In genomic region chr11:102322560-102322959, GRCh38 we compare ENCODE assay signal across 14 cellular contexts. TPM values are rescaled to one million over a fixed set of nuclear protein-coding genes. Genes with fewer than 3 reads are reported as not detected.
DNase-seq lines count a peak whose midpoint lies in the region; ATAC-seq and TF ChIP-seq lines count a peak whose summit lies in the region.
"Had no signal": no experiment of that assay in that cellular context is flagged by ENCODE, and none has a peak within 500 bp of the region (broad histone marks: within the 10 kb centered on the region; RNA-seq: fewer than 3 reads in every experiment).

No MANE protein-coding gene starts in this region.

- TF ChIP-seq RAD21 in IMR-90 (IDR thresholded peaks at IDR 0.05; ENCODE audit: low read length): no peak

- H3K4me3 ChIP-seq in IMR-90 (ENCODE audit: insufficient read depth, low read depth, low read length): no peak overlapping the region
- no peak overlapping the region for H3K4me3 ChIP-seq in prostate gland

- H3K4me1 Mint-ChIP-seq in activated CD8-positive, alpha-beta memory T cell treated with anti-CD3 and anti-CD28 coated beads, Interleukin-2, amount 10 ng/mL, durations not matched to agents 7 days and 5 days: peaks cover 59% of the 10 kb centered on the region
- H3K4me1 Mint-ChIP-seq in activated CD4-positive, alpha-beta memory T cell treated with anti-CD3 and anti-CD28 coated beads for 36 hours (ENCODE audit: low read depth): peaks cover 48% of the 10 kb centered on the region
- peaks cover 42 to 48% of the 10 kb centered on the region in 2 donors for H3K4me1 Mint-ChIP-seq in natural killer cell treated with Interleukin-12 subunit alpha and Interleukin-12 subunit beta and Interleukin-15 and Interleukin-18, amount 100 ng/mL, for 72 hours (ENCODE audit: low read depth in 2 of 2)

- H2BK15ac ChIP-seq in IMR-90 (ENCODE audit: low read depth, low read length): no peak overlapping the region

- H3K23ac ChIP-seq in IMR-90 (ENCODE audit: low read depth, low read length): no peak overlapping the region

- H4K8ac ChIP-seq in IMR-90 (ENCODE audit: low read depth in 2 of 2, low read length in 2 of 2): peak overlapping the region in 1 of 2 experiments; percentile 81; a peak in 2 of 4 replicates

- H2AK5ac ChIP-seq in IMR-90 (ENCODE audit: low read depth, low read length): no peak overlapping the region

- H4K5ac ChIP-seq in IMR-90 (ENCODE audit: low read depth, low read length): no peak overlapping the region

- peaks cover 7% of the 10 kb centered on the region; the same call in 1 of the 2 replicates for H3K9me1 ChIP-seq in IMR-90 (ENCODE audit: insufficient read depth, low read length)

- CTCF ChIA-PET in activated CD8-positive, alpha-beta memory T cell treated with anti-CD3 and anti-CD28 coated beads, Interleukin-2, amount 10 ng/mL, durations not matched to agents 7 days and 5 days (lab: Charles Lee): interaction anchor here (0.9 to 5.4 kb wide), 2 partner anchors 28 to 31 kb away, joined by 3 to 65 read pairs; no protein-coding TSS in a partner anchor
- CTCF ChIA-PET in IMR-90 (lab: Yijun Ruan, JAX): no interaction called here
- CTCF ChIA-PET in activated CD4-positive, alpha-beta memory T cell treated with anti-CD3 and anti-CD28 coated beads for 36 hours (lab: Charles Lee): interaction anchor here (5.0 to 13.3 kb wide), 2 partner anchors 19 to 31 kb away, joined by 52 to 288 read pairs; no protein-coding TSS in a partner anchor

- H3K9me3 ChIP-seq in IMR-90 (ENCODE audit: control insufficient read depth, insufficient read depth, low read length): no peaks in the 10 kb centered on the region
- H3K9me3 ChIP-seq in prostate gland: no peaks in the 10 kb centered on the region

- no peak overlapping the region for H3K4me2 ChIP-seq in IMR-90 (ENCODE audit: low read depth, low read length)

- no peak overlapping the region for H3K4ac ChIP-seq in IMR-90 (ENCODE audit: low read depth, low read length)

- intact Hi-C loops in IMR-90 (cut with micrococcal nuclease): no loop called here
- intact Hi-C loops in activated CD4-positive, alpha-beta memory T cell treated with anti-CD3 and anti-CD28 coated beads for 36 hours (cut with micrococcal nuclease): loop anchor here (10.0 kb wide), 1 partner anchor 408 kb away; the partner anchor contains the start of genes ANGPTL5 and CEP126
- intact Hi-C loops in prostate gland (cut with DNase I): loop anchor here (10.0 kb wide), 1 partner anchor 458 kb away; no protein-coding TSS in a partner anchor

- H2AK9ac ChIP-seq in IMR-90 (replicated peaks; ENCODE audit: low read depth, low read length, poor library complexity): no peak overlapping the region

- in situ Hi-C loops in IMR-90 (cut with MboI; ENCODE audit: low sequenced_read_pairs): no loop called here

- TF ChIP-seq POLR2A in IMR-90 (IDR thresholded peaks at IDR 0.05; ENCODE audit: low read depth, low read length): no peak
- TF ChIP-seq POLR2A in prostate gland (IDR thresholded peaks at IDR 0.05): no peak

- TF ChIP-seq CTCF in IMR-90 (conservative IDR thresholded peaks at IDR 0.05; ENCODE audit: low read depth, low read length) (no peak), prostate gland (IDR thresholded peaks at IDR 0.05) (no peak)

- H3K27ac ChIP-seq in IMR-90 (ENCODE audit: insufficient read depth, low read length) (no peak overlapping the region), prostate gland (no peak overlapping the region)
- H3K27ac ChIP-seq: foreskin keratinocyte had no signal

- no peaks in the 10 kb centered on the region for H3K36me3 ChIP-seq in IMR-90 (ENCODE audit: control insufficient read depth, insufficient read depth, low read length)
- H3K36me3 ChIP-seq in prostate gland: no peaks in the 10 kb centered on the region

- no peaks in the 10 kb centered on the region for H3K27me3 Mint-ChIP-seq in activated CD8-positive, alpha-beta memory T cell treated with anti-CD3 and anti-CD28 coated beads, Interleukin-2, amount 10 ng/mL, durations not matched to agents 7 days and 5 days
- no peaks in the 10 kb centered on the region for H3K27me3 Mint-ChIP-seq in activated CD4-positive, alpha-beta memory T cell treated with anti-CD3 and anti-CD28 coated beads for 36 hours
- no peaks in the 10 kb centered on the region for H3K27me3 Mint-ChIP-seq in natural killer cell treated with Interleukin-12 subunit alpha and Interleukin-12 subunit beta and Interleukin-15 and Interleukin-18, amount 100 ng/mL, for 72 hours

- H2AFZ ChIP-seq in IMR-90 (replicated peaks; ENCODE audit: low read length, poor library complexity): no peak overlapping the region

- no peak overlapping the region for H3K18ac ChIP-seq in IMR-90 (ENCODE audit: low read depth, low read length)

- WGBS in IMR-90 (ENCODE audit: extremely low coverage in 2 of 2, insufficient read length in 1 of 2), 2 experiments: no CpG with 5 or more reads among the region's 2 CpGs
- 66% methylated on average over 2 of the region's 2 CpGs for WGBS in prostate gland

- peak overlapping the region; percentile 78 for H2BK5ac ChIP-seq in IMR-90 (ENCODE audit: low read depth, low read length, poor library complexity, severe bottlenecking)

- H3K27me3 ChIP-seq in IMR-90 (ENCODE audit: control insufficient read depth, insufficient read depth, low read length) (no peaks in the 10 kb centered on the region), prostate gland (replicated peaks; ENCODE audit: insufficient read depth) (no peaks in the 10 kb centered on the region)
- H3K27me3 ChIP-seq: foreskin keratinocyte had no signal

- no peak overlapping the region for H4K91ac ChIP-seq in IMR-90 (ENCODE audit: insufficient read depth, low read depth, low read length)

- no peak overlapping the region for H3K14ac ChIP-seq in IMR-90 (replicated peaks; ENCODE audit: low read depth, low read length)

- POLR2A ChIA-PET in IMR-90 (lab: Charles Lee; ENCODE audit: unreplicated experiment): no interaction called here
- POLR2A ChIA-PET in activated CD4-positive, alpha-beta memory T cell treated with anti-CD3 and anti-CD28 coated beads for 36 hours (lab: Charles Lee): no interaction called here

- no peaks in the 10 kb centered on the region for H3K9me3 Mint-ChIP-seq in activated CD8-positive, alpha-beta memory T cell treated with anti-CD3 and anti-CD28 coated beads, Interleukin-2, amount 10 ng/mL, durations not matched to agents 7 days and 5 days (ENCODE audit: low read depth)
- H3K9me3 Mint-ChIP-seq in activated CD4-positive, alpha-beta memory T cell treated with anti-CD3 and anti-CD28 coated beads for 36 hours: no peaks in the 10 kb centered on the region
- peaks cover 3% of the 10 kb centered on the region for H3K9me3 Mint-ChIP-seq in natural killer cell treated with Interleukin-12 subunit alpha and Interleukin-12 subunit beta and Interleukin-15 and Interleukin-18, amount 100 ng/mL, for 72 hours

- ATAC-seq in activated CD8-positive, alpha-beta memory T cell treated with anti-CD3 and anti-CD28 coated beads, Interleukin-2, amount 10 ng/mL, durations not matched to agents 7 days and 5 days: no peak
- ATAC-seq in IMR-90 (ENCODE audit: low read depth): no peak
- no peak for ATAC-seq in natural killer cell treated with Interleukin-12 subunit alpha and Interleukin-12 subunit beta and Interleukin-15 and Interleukin-18, amount 100 ng/mL, for 72 hours
- ATAC-seq in HG03095 (IDR thresholded peaks at IDR 0.05; ENCODE audit: unreplicated experiment): no peak
- ATAC-seq: foreskin keratinocyte had no signal

- H3K27ac Mint-ChIP-seq in activated CD8-positive, alpha-beta memory T cell treated with anti-CD3 and anti-CD28 coated beads, Interleukin-2, amount 10 ng/mL, durations not matched to agents 7 days and 5 days: peak overlapping the region; percentile 94
- peak overlapping the region; percentile 92 for H3K27ac Mint-ChIP-seq in activated CD4-positive, alpha-beta memory T cell treated with anti-CD3 and anti-CD28 coated beads for 36 hours
- peak overlapping the region; percentile 68 to 91 for H3K27ac Mint-ChIP-seq in natural killer cell treated with Interleukin-12 subunit alpha and Interleukin-12 subunit beta and Interleukin-15 and Interleukin-18, amount 100 ng/mL, for 72 hours

- H3K4me1 ChIP-seq in IMR-90 (ENCODE audit: control insufficient read depth, insufficient read depth, low read length) (peaks cover 1% of the 10 kb centered on the region; the same call in 1 of the 2 replicates), prostate gland (replicated peaks) (no peaks in the 10 kb centered on the region)

- H2BK20ac ChIP-seq in IMR-90 (ENCODE audit: low read depth, low read length): 0 out of 2 replicates have a peak overlapping the region, but pooled peaks have one; percentile 57

- H3K36me3 Mint-ChIP-seq in activated CD8-positive, alpha-beta memory T cell treated with anti-CD3 and anti-CD28 coated beads, Interleukin-2, amount 10 ng/mL, durations not matched to agents 7 days and 5 days: peaks cover 68% of the 10 kb centered on the region
- H3K36me3 Mint-ChIP-seq in activated CD4-positive, alpha-beta memory T cell treated with anti-CD3 and anti-CD28 coated beads for 36 hours: peaks cover 70% of the 10 kb centered on the region
- H3K36me3 Mint-ChIP-seq in natural killer cell treated with Interleukin-12 subunit alpha and Interleukin-12 subunit beta and Interleukin-15 and Interleukin-18, amount 100 ng/mL, for 72 hours: peaks cover 43% of the 10 kb centered on the region

- peak overlapping the region; percentile 81 for H3K4me3 Mint-ChIP-seq in activated CD8-positive, alpha-beta memory T cell treated with anti-CD3 and anti-CD28 coated beads, Interleukin-2, amount 10 ng/mL, durations not matched to agents 7 days and 5 days
- peak overlapping the region; percentile 65 for H3K4me3 Mint-ChIP-seq in activated CD4-positive, alpha-beta memory T cell treated with anti-CD3 and anti-CD28 coated beads for 36 hours
- peak overlapping the region; percentile 72 for H3K4me3 Mint-ChIP-seq in natural killer cell treated with Interleukin-12 subunit alpha and Interleukin-12 subunit beta and Interleukin-15 and Interleukin-18, amount 100 ng/mL, for 72 hours

- H3K9ac ChIP-seq in IMR-90 (ENCODE audit: low read depth, low read length): no peak overlapping the region

- DNase-seq in activated CD8-positive, alpha-beta memory T cell treated with anti-CD3 and anti-CD28 coated beads, Interleukin-2, amount 10 ng/mL, durations not matched to agents 7 days and 5 days: no peak
- no peak for DNase-seq in activated CD8-positive, alpha-beta memory T cell treated with anti-CD3 and anti-CD28 coated beads for 24 hours
- no peak for DNase-seq in IMR-90
- no peak for DNase-seq in activated CD4-positive, alpha-beta memory T cell treated with anti-CD3 and anti-CD28 coated beads for 36 hours
- no peak for DNase-seq in natural killer cell treated with Interleukin-12 subunit alpha and Interleukin-12 subunit beta and Interleukin-15 and Interleukin-18, amount 100 ng/mL, for 72 hours (ENCODE audit: low spot score)
- no peak for DNase-seq in prostate gland (ENCODE audit: low spot score)
- DNase-seq in DMS53 treated with DMSO at 0.1 percent for 48 hours (lab: John Stamatoyannopoulos, UW; ENCODE audit: unreplicated experiment): no peak
- DNase-seq: foreskin keratinocyte; NCI-H2029 treated with DMSO at 0.1 percent for 48 hours; NCI-H774; SHP77; stimulated activated CD4-positive, alpha-beta T cell treated with anti-CD3 and anti-CD28 coated beads, Interleukin-12 subunit alpha, Interleukin-12 subunit beta, amount 100 ng/mL, for 4 hours; trophoblast cell had no signal

- BruUV-seq in IMR-90 (replicated peaks; lab: Mats Ljungman, UMichigan): no TSS peak

- no peak overlapping the region for H3K56ac ChIP-seq in IMR-90 (ENCODE audit: extremely low read depth, insufficient read depth, low read length)

- peaks cover 0 to 23% of the 10 kb centered on the region in 2 experiments; a peak in 2 of 4 replicates for H3K79me1 ChIP-seq in IMR-90 (ENCODE audit: low read depth in 1 of 2, low read length in 2 of 2)

- H4K20me1 ChIP-seq in IMR-90 (ENCODE audit: insufficient read depth, low read length): no peaks in the 10 kb centered on the region

- dilution Hi-C loops in IMR-90 (cut with HindIII; ENCODE audit: low sequenced_read_pairs, unreplicated experiment): no loop called here

- H2BK120ac ChIP-seq in IMR-90 (ENCODE audit: low read depth, low read length): peak overlapping the region; percentile 59; the same call in 1 of the 2 replicates

RNA-seq across cellular contexts. Expression of gene BIRC3, which starts 5.3 kb away (rescaled TPM):
- 100 to 1,000 TPM in 1 of 2 experiments, 10 to 100 TPM in 1; 46.4 to 231 TPM for total RNA-seq in activated CD8-positive, alpha-beta memory T cell treated with anti-CD3 and anti-CD28 coated beads, Interleukin-2, amount 10 ng/mL, durations not matched to agents 7 days and 5 days
- total RNA-seq in IMR-90 (2012; rRNA removed) (5.0 and 6.4 TPM in 2 replicates), prostate gland (1 to 10 TPM; 5.2 to 9.2 TPM)
- polyA plus RNA-seq in IMR-90 (2012; rRNA removed): 1.3 and 2.2 TPM in 2 replicates
- polyA plus RNA-seq in IMR-90 (2012; cell fraction: cytosol; rRNA removed): 0.25 and 0.29 TPM in 2 replicates
- 0.07 and 0.97 TPM in 2 replicates for polyA plus RNA-seq in IMR-90 (2012; cell fraction: nucleus; rRNA removed; ENCODE audit: low replicate concordance)
- total RNA-seq in activated CD4-positive, alpha-beta memory T cell treated with anti-CD3 and anti-CD28 coated beads for 36 hours: 100 to 1,000 TPM; 135 to 139 TPM
- total RNA-seq in natural killer cell treated with Interleukin-12 subunit alpha and Interleukin-12 subunit beta and Interleukin-15 and Interleukin-18, amount 100 ng/mL, for 72 hours: 10 to 100 TPM; 62.3 to 75.6 TPM

RNA-seq across cellular contexts. Expression of gene BIRC2, which starts 24.5 kb away (rescaled TPM):
- total RNA-seq in activated CD8-positive, alpha-beta memory T cell treated with anti-CD3 and anti-CD28 coated beads, Interleukin-2, amount 10 ng/mL, durations not matched to agents 7 days and 5 days: 10 to 100 TPM; 30.7 to 30.9 TPM
- total RNA-seq in IMR-90 (2012; rRNA removed) (112 and 204 TPM in 2 replicates), prostate gland (10 to 100 TPM; 48.7 to 54.5 TPM)
- polyA plus RNA-seq in IMR-90 (2012; rRNA removed): 40.4 and 48.0 TPM in 2 replicates
- 9.2 and 19.6 TPM in 2 replicates for polyA plus RNA-seq in IMR-90 (2012; cell fraction: cytosol; rRNA removed)
- 8.4 and 78.2 TPM in 2 replicates for polyA plus RNA-seq in IMR-90 (2012; cell fraction: nucleus; rRNA removed; ENCODE audit: low replicate concordance)
- 10 to 100 TPM; 33.7 to 34.3 TPM for total RNA-seq in activated CD4-positive, alpha-beta memory T cell treated with anti-CD3 and anti-CD28 coated beads for 36 hours
- total RNA-seq in natural killer cell treated with Interleukin-12 subunit alpha and Interleukin-12 subunit beta and Interleukin-15 and Interleukin-18, amount 100 ng/mL, for 72 hours: 10 to 100 TPM; 41.4 to 47.0 TPM
